Comparison of ENCODE assay signal across 8 cellular contexts in the genomic region with DNA sequence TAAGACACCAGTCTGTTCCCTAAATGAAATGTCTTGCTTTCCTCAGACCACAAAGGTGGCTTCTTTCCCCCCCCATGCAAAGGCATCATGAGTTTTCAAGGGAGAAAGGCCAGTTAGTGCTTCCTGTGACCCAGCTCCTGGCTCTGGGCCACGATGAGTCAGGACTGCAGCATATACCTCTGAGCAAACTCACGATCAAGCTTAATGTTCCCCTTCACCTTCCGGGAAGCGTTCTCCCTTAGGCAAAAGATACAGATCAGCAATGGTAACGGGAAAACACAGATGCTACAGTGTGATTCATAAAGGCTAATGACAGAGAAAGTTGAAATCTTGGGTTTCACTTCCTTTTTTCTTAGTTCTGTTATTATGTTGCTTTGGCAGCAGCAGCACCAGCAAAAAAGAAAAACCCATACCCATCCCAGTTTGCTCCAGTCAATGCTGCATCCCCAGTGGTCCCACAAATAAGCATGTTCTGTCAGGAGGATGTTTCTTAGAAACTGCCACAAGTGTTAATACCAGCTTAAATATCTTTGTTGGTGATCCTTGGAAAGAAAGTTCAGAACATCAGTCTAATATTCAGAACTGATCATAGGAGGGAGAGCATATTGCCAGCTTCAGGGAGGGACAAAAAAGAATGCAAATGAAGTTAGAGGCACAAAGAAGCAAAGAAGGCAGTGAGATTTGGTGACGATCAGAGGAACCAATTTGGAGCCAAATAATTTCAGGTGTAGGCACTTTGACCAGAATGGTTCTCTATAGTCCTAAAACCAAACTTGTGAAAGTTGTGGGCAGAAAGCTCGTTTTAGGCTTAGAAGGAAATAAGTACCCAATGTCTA. TPM values are rescaled to one million over a fixed set of nuclear protein-coding genes. Genes with fewer than 3 reads are reported as not detected.
DNase-seq lines count a peak whose midpoint lies in the region; ATAC-seq lines count a peak whose summit lies in the region.

No MANE protein-coding gene starts in this region.

- peaks cover 10% of the 10 kb centered on the region for H3K4me1 Mint-ChIP-seq in activated T-helper 2 cell treated with anti-CD3 and anti-CD28 coated beads, Interferon-gamma antibody, Interleukin-2, Interleukin-4, amounts not matched to agents 10 μg/mL and 5 μg/mL and 100 μg/mL, durations not matched to agents 14 hours and 24 hours and 36 hours (ENCODE audit: low read depth)

- peak overlapping the region; percentile 27 to 91 (median 69) for H3K27ac ChIP-seq in BLaER1 treated with 17β-estradiol and CSF1 and Interleukin-3, amounts not matched to agents 10 nM and 100 nM

- H3K4me2 ChIP-seq in BLaER1 treated with 17β-estradiol and CSF1 and Interleukin-3, amounts not matched to agents 10 nM and 100 nM, result peak overlapping the region; percentile 39 to 67 (median 65)

- H3K9me3 ChIP-seq in BLaER1 treated with 17β-estradiol and CSF1 and Interleukin-3, amounts not matched to agents 10 nM and 100 nM (replicated peaks in 1 of 11), result peaks cover 11 to 30% (median 15%) of the 10 kb centered on the region in 11 experiments

- H4K20me1 ChIP-seq in BLaER1 treated with 17β-estradiol and CSF1 and Interleukin-3, amounts not matched to agents 10 nM and 100 nM, result peaks cover 0 to 49% (median 42%) of the 10 kb centered on the region in 11 experiments; a peak in 18 of 22 replicates

- peaks cover 1% of the 10 kb centered on the region for H3K27me3 Mint-ChIP-seq in activated T-helper 2 cell treated with anti-CD3 and anti-CD28 coated beads, Interferon-gamma antibody, Interleukin-2, Interleukin-4, amounts not matched to agents 10 μg/mL and 5 μg/mL and 100 μg/mL, durations not matched to agents 14 hours and 24 hours and 36 hours (ENCODE audit: low read depth)

- peak; percentile 18 for DNase-seq in SW480 (ENCODE audit: low spot score)
- peak; percentile 75 for DNase-seq in Right ventricle myocardium superior
- peak; percentile 1 for DNase-seq in stimulated activated CD8-positive, alpha-beta memory T cell treated with anti-CD3 and anti-CD28 coated beads, Interleukin-15, amount 100 ng/mL, for 24 hours (ENCODE audit: low read depth)
- DNase-seq in activated T-helper 2 cell treated with anti-CD3 and anti-CD28 coated beads, Interferon-gamma antibody, Interleukin-2, Interleukin-4, amounts not matched to agents 10 μg/mL and 5 μg/mL and 100 μg/mL, durations not matched to agents 14 hours and 24 hours and 36 hours (ENCODE audit: low spot score), result no peak
- DNase-seq in activated gamma-delta T cell (lab: John Stamatoyannopoulos, UW), result no peak

- no peaks in the 10 kb centered on the region for H3K27me3 ChIP-seq in BLaER1 treated with 17β-estradiol and CSF1 and Interleukin-3, amounts not matched to agents 10 nM and 100 nM

- no peak overlapping the region for H3K27ac Mint-ChIP-seq in activated T-helper 2 cell treated with anti-CD3 and anti-CD28 coated beads, Interferon-gamma antibody, Interleukin-2, Interleukin-4, amounts not matched to agents 10 μg/mL and 5 μg/mL and 100 μg/mL, durations not matched to agents 14 hours and 24 hours and 36 hours

- H3K36me3 Mint-ChIP-seq in activated T-helper 2 cell treated with anti-CD3 and anti-CD28 coated beads, Interferon-gamma antibody, Interleukin-2, Interleukin-4, amounts not matched to agents 10 μg/mL and 5 μg/mL and 100 μg/mL, durations not matched to agents 14 hours and 24 hours and 36 hours (ENCODE audit: low read depth), result no peaks in the 10 kb centered on the region

- peaks cover 66 to 91% (median 80%) of the 10 kb centered on the region in 11 experiments for H3K36me3 ChIP-seq in BLaER1 treated with 17β-estradiol and CSF1 and Interleukin-3, amounts not matched to agents 10 nM and 100 nM

- peaks cover 20 to 62% (median 41%) of the 10 kb centered on the region in 10 experiments for H3K4me1 ChIP-seq in BLaER1 treated with 17β-estradiol and CSF1 and Interleukin-3, amounts not matched to agents 10 nM and 100 nM

- H3K9ac ChIP-seq in BLaER1 treated with 17β-estradiol and CSF1 and Interleukin-3, amounts not matched to agents 10 nM and 100 nM, result peak overlapping the region in 7 of 11 experiments; percentile 26 to 73 (median 50); a peak in 10 of 22 replicates

- H3K4me3 ChIP-seq in BLaER1 treated with 17β-estradiol and CSF1 and Interleukin-3, amounts not matched to agents 10 nM and 100 nM, result no peak overlapping the region

- ATAC-seq in GM19372 (IDR thresholded peaks at IDR 0.05; ENCODE audit: low read depth, unreplicated experiment) (peak; percentile 83), HG03354 (IDR thresholded peaks at IDR 0.05; ENCODE audit: poor library complexity, severe bottlenecking, unreplicated experiment) (peak; percentile 95), Right ventricle myocardium superior (ENCODE audit: poor library complexity) (peak; percentile 63)

- intact Hi-C loops in Right ventricle myocardium superior (cut with DNase I), result no loop called here
- intact Hi-C loops in activated T-helper 2 cell treated with anti-CD3 and anti-CD28 coated beads, Interferon-gamma antibody, Interleukin-2, Interleukin-4, amounts not matched to agents 10 μg/mL and 5 μg/mL and 100 μg/mL, durations not matched to agents 14 hours and 24 hours and 36 hours (cut with micrococcal nuclease), result no loop called here

- H3K4me3 Mint-ChIP-seq in activated T-helper 2 cell treated with anti-CD3 and anti-CD28 coated beads, Interferon-gamma antibody, Interleukin-2, Interleukin-4, amounts not matched to agents 10 μg/mL and 5 μg/mL and 100 μg/mL, durations not matched to agents 14 hours and 24 hours and 36 hours (ENCODE audit: low read depth), result no peak overlapping the region

- H3K9me3 Mint-ChIP-seq in activated T-helper 2 cell treated with anti-CD3 and anti-CD28 coated beads, Interferon-gamma antibody, Interleukin-2, Interleukin-4, amounts not matched to agents 10 μg/mL and 5 μg/mL and 100 μg/mL, durations not matched to agents 14 hours and 24 hours and 36 hours, result no peaks in the 10 kb centered on the region

RNA-seq across cellular contexts. Expression of a gene that starts 41.2 kb away (rescaled TPM):
- 2.9 TPM for total RNA-seq in Right ventricle myocardium superior
- 0.46 and 0.62 TPM in 2 replicates for total RNA-seq in activated T-helper 2 cell treated with anti-CD3 and anti-CD28 coated beads, Interferon-gamma antibody, Interleukin-2, Interleukin-4, amounts not matched to agents 10 μg/mL and 5 μg/mL and 100 μg/mL, durations not matched to agents 14 hours and 24 hours and 36 hours

RNA-seq across cellular contexts. Expression of a gene that starts 57.2 kb away (rescaled TPM):
- total RNA-seq in Right ventricle myocardium superior, result not detected
- total RNA-seq in activated T-helper 2 cell treated with anti-CD3 and anti-CD28 coated beads, Interferon-gamma antibody, Interleukin-2, Interleukin-4, amounts not matched to agents 10 μg/mL and 5 μg/mL and 100 μg/mL, durations not matched to agents 14 hours and 24 hours and 36 hours, result not detected in 2 replicates

Comparison
In these comparisons a context has a peak if more than half of its experiments do, and no peak if none do; other contexts are left out.
1. DNase-seq: peak in SW480 (single experiment), Right ventricle myocardium superior (single experiment) and stimulated activated CD8-positive, alpha-beta memory T cell treated with anti-CD3 and anti-CD28 coated beads, Interleukin-15, amount 100 ng/mL, for 24 hours (single experiment); none in activated T-helper 2 cell treated with anti-CD3 and anti-CD28 coated beads, Interferon-gamma antibody, Interleukin-2, Interleukin-4, amounts not matched to agents 10 μg/mL and 5 μg/mL and 100 μg/mL, durations not matched to agents 14 hours and 24 hours and 36 hours (single experiment) and activated gamma-delta T cell (single experiment).
2. Peak in every context shown above with its lines, with median percentiles within 50 percentile points of each other: ATAC-seq.